ENCODE assay signal across 8 cellular contexts in the genomic region with DNA sequence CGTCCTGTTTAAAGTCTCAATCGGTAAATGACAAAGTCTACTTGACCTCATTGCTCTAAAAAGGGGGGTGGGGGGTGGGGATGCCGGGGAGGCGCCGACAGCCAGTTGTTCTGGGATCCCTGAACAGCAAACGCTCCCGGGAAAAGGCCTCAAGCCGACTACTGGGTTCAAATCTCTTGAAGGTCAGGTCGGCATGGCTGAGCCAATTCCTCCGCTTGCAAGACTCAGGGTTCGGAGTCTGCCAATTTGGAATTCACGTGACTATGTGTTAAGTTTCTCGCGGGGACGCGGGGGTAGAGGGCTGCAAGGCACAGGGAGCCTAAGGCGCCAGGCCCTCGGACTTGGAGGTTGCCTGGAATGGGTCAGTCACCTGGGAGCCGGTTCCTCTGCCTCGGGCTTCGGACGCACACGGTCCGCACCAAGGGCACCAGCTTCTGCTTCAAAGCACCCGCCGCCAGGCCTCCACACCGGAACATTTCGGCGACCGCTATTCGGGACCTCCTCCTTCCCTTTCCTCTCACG. TPM values are rescaled to one million over a fixed set of nuclear protein-coding genes. Genes with fewer than 3 reads are reported as not detected.
A peak's percentile ranks its signal among the peaks of the same experiment; 100 is the strongest.
DNase-seq lines count a peak whose midpoint lies in the region; ATAC-seq and TF ChIP-seq lines count a peak whose summit lies in the region.

No MANE protein-coding gene starts in this region.

- TF ChIP-seq CTCF in PC-3 (conservative IDR thresholded peaks at IDR 0.05; ENCODE audit: low read depth, low read length): no peak
- TF ChIP-seq CTCF in neural crest cell (conservative IDR thresholded peaks at IDR 0.05): no peak

- peak overlapping the region; percentile 92 for H2AFZ ChIP-seq in PC-3 (ENCODE audit: low read length)

- CTCF ChIA-PET in PC-3 (lab: Charles Lee): interaction anchor here (0.5 to 0.9 kb wide), 2 partner anchors 89 to 105 kb away, joined by 3 to 4 read pairs; no protein-coding TSS in a partner anchor

- no peaks in the 10 kb centered on the region for H3K9me2 ChIP-seq in PC-3 (replicated peaks; ENCODE audit: low read length)

- H3K79me2 ChIP-seq in PC-3 (ENCODE audit: low read length): peaks cover 45% of the 10 kb centered on the region

- POLR2A ChIA-PET in PC-3 (lab: Charles Lee; ENCODE audit: unreplicated experiment): no interaction called here

- no peaks in the 10 kb centered on the region for H3K27me3 Mint-ChIP-seq in neural crest cell (ENCODE audit: low read depth)

- intact Hi-C loops in PC-3 (cut with micrococcal nuclease): loop anchor here (10.0 kb wide), 1 partner anchor 50 kb away; the partner anchor contains the start of gene ELF4

- no peaks in the 10 kb centered on the region for H3K27me3 ChIP-seq in PC-3 (ENCODE audit: low read length)

- H3K4me2 ChIP-seq in PC-3 (ENCODE audit: low read length): peak overlapping the region; percentile 93

- H3K36me3 Mint-ChIP-seq in neural crest cell (ENCODE audit: low read depth): peaks cover 3% of the 10 kb centered on the region

- ATAC-seq in PC-3 (no peak), HG02610 (IDR thresholded peaks at IDR 0.05; ENCODE audit: unreplicated experiment) (no peak), HG03460 (IDR thresholded peaks at IDR 0.05; ENCODE audit: unreplicated experiment) (no peak)

- peak overlapping the region; percentile 91 for H3K4me3 Mint-ChIP-seq in neural crest cell

- H3K9me3 ChIP-seq in PC-3 (ENCODE audit: low read length): no peaks in the 10 kb centered on the region

- peaks cover 14% of the 10 kb centered on the region for H3K4me1 ChIP-seq in PC-3 (ENCODE audit: insufficient read depth, low read length)

- peak; percentile 39 for DNase-seq in NCI-H1105 treated with DMSO at 0.1 percent for 48 hours (lab: John Stamatoyannopoulos, UW)
- no peak for DNase-seq in NCI-H1105 (lab: John Stamatoyannopoulos, UW)
- DNase-seq in PC-3: no peak
- no peak for DNase-seq in epithelial cell of prostate (ENCODE audit: low read depth, low spot score)
- no peak for DNase-seq in neural crest cell (ENCODE audit: low read depth, low spot score)
- no peak for DNase-seq in activated CD8-positive, alpha-beta memory T cell treated with anti-CD3 and anti-CD28 coated beads, Interleukin-2, amount 50 U/mL, for 48 hours

- no peaks in the 10 kb centered on the region for H4K20me1 ChIP-seq in PC-3 (ENCODE audit: low read length)

- TSS peak; percentile 79 for BruUV-seq in PC-3 (replicated peaks; lab: Mats Ljungman, UMichigan)

- H3F3A ChIP-seq in PC-3 (ENCODE audit: low read length, unreplicated experiment): no peaks in the 10 kb centered on the region

- H3K27ac ChIP-seq in PC-3 (ENCODE audit: low read length): peak overlapping the region; percentile 87
- H3K27ac ChIP-seq in epithelial cell of prostate: peak overlapping the region; percentile 71

- peak overlapping the region; percentile 79 for H3K27ac Mint-ChIP-seq in neural crest cell (ENCODE audit: unreplicated experiment)

- peaks cover 27% of the 10 kb centered on the region for H3K4me1 Mint-ChIP-seq in neural crest cell

- no peaks in the 10 kb centered on the region for H3K36me3 ChIP-seq in PC-3 (ENCODE audit: low read depth, low read length)

- H3K9ac ChIP-seq in PC-3 (ENCODE audit: low read length): peak overlapping the region; percentile 89

- H3K9me3 Mint-ChIP-seq in neural crest cell: no peaks in the 10 kb centered on the region

- H3K4me3 ChIP-seq in PC-3 (ENCODE audit: low read length): peak overlapping the region; percentile 77

RNA-seq across cellular contexts. Expression of gene AIFM1, which starts 0.4 kb away (rescaled TPM):
- total RNA-seq in PC-3 (2014; rRNA removed): 51.8 and 57.7 TPM in 2 replicates
- total RNA-seq in neural crest cell: 53.9 and 57.0 TPM in 2 replicates

RNA-seq across cellular contexts. Expression of gene RAB33A, which starts 6.5 kb away (rescaled TPM):
- not detected in 2 replicates for total RNA-seq in PC-3 (2014; rRNA removed)
- total RNA-seq in neural crest cell: 16.7 and 18.5 TPM in 2 replicates

RNA-seq across cellular contexts. Expression of gene ELF4, which starts 54.9 kb away (rescaled TPM):
- total RNA-seq in PC-3 (2014; rRNA removed) (23.4 and 23.8 TPM in 2 replicates), neural crest cell (0.86 and 1.0 TPM in 2 replicates)

Comparison
In these comparisons a context has a peak if more than half of its experiments do, and no peak if none do; other contexts are left out.
1. RNA of gene RAB33A, which starts 6.5 kb away (total RNA-seq): 16.7 to 18.5 TPM in neural crest cell; not detected in PC-3; every median in the first group is over 10 times any median in the second.
2. RNA of gene ELF4, which starts 54.9 kb away (total RNA-seq): 23.4 to 23.8 TPM in PC-3; 0.86 to 1.0 TPM in neural crest cell; every median in the first group is over 10 times any median in the second.